In the genomic region with DNA sequence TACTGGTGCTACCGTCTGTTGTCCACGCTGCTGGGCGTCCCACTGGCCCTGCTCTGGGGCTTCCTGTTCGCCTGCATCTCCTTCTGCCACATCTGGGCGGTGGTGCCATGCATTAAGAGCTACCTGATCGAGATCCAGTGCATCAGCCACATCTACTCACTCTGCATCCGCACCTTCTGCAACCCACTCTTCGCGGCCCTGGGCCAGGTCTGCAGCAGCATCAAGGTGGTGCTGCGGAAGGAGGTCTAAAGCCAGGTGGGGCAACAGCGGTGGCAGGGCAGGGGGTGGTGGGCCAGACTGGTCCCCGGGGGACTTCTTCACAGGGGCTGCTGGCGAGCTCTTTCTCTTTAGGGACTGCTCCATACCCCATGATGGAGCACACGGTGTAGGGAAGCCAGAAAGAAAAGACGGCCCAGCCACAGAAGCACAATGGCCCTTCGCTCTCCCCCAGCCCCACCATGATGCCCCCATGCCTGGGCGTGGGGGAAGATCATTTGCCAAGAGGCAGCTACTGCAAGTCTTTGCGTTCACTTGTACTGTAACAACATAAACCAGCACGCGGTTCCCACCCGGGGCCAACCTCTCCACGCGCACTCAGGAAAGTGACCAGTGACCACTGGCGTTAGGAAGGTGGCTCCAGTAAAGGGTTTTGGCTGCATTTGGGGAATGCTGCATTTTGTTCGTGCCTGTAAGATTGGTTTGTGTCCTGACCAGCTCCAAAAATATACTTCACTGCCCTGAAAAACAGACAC, we compare ENCODE assay signal across 32 cellular contexts. TPM values are rescaled to one million over a fixed set of nuclear protein-coding genes. Genes with fewer than 3 reads are reported as not detected.
"Had no signal": no experiment of that assay in that cellular context is flagged by ENCODE, and none has a peak within 500 bp of the region (broad histone marks: within the 10 kb centered on the region; RNA-seq: fewer than 3 reads in every experiment).

No MANE protein-coding gene starts in this region.

- H2AFZ ChIP-seq: neural progenitor cell had no signal

- DNase-seq: dermis blood vessel endothelial cell; effector memory CD4-positive, alpha-beta T cell; esophagus squamous epithelium; foreskin melanocyte; glutamatergic neuron; heart right ventricle; hippocampal formation; left cardiac atrium; left ventricle myocardium inferior; lower lobe of right lung; nucleus accumbens; stimulated activated CD4-positive, alpha-beta T cell treated with anti-CD3 and anti-CD28 coated beads, Interleukin-12 subunit alpha, Interleukin-12 subunit beta, amount 100 ng/mL, for 4 hours; stimulated activated CD4-positive, alpha-beta T cell treated with anti-CD3 and anti-CD28 coated beads, Interleukin-1b, Interleukin-23, amount 100 ng/mL, for 48 hours; stimulated activated CD4-positive, alpha-beta T cell treated with anti-CD3 and anti-CD28 coated beads, Interleukin-4, amount 100 ng/mL, for 1 hour; stimulated activated CD8-positive, alpha-beta memory T cell treated with anti-CD3 and anti-CD28 coated beads, Interleukin-4, amount 100 ng/mL, for 48 hours; stimulated activated naive CD4-positive, alpha-beta T cell; substantia nigra; testis had no signal

- H3K36me3 ChIP-seq: esophagus squamous epithelium, left ventricle myocardium inferior, lower lobe of right lung, neural progenitor cell, prostate gland, tibial artery had no signal

- H3K9ac ChIP-seq: neural progenitor cell had no signal

- H3K9me3 Mint-ChIP-seq: nephron, neural progenitor cell, type B pancreatic cell had no signal

- H3K27ac Mint-ChIP-seq: nephron, type B pancreatic cell had no signal

- H3K27ac ChIP-seq: coronary artery, esophagus squamous epithelium, heart right ventricle, left ventricle myocardium inferior, lower lobe of right lung, neural progenitor cell, prostate gland, right atrium auricular region, testis, tibial artery had no signal

- H3K36me3 Mint-ChIP-seq: type B pancreatic cell had no signal

- H3K27me3 Mint-ChIP-seq: type B pancreatic cell had no signal

- H3K4me3 ChIP-seq: coronary artery, esophagus squamous epithelium, heart right ventricle, left ventricle myocardium inferior, lower lobe of right lung, neural progenitor cell, prostate gland, right atrium auricular region, smooth muscle cell, testis, tibial artery had no signal

- H3K4me1 ChIP-seq: lower lobe of right lung, prostate gland had no signal

- H3K4me2 ChIP-seq: neural progenitor cell, smooth muscle cell had no signal

- H3K27me3 ChIP-seq: heart right ventricle, neural progenitor cell, right atrium auricular region, testis, tibial artery had no signal

- H3K9me3 ChIP-seq: esophagus squamous epithelium, heart right ventricle, left ventricle myocardium inferior, lower lobe of right lung, prostate gland, right atrium auricular region, testis, tibial artery had no signal

- ATAC-seq: left cardiac atrium, lower lobe of right lung, sciatic nerve had no signal

- H3K4me3 Mint-ChIP-seq: nephron, type B pancreatic cell had no signal

RNA-seq across cellular contexts. Expression of a gene that starts 12.2 kb away (rescaled TPM):
- total RNA-seq: dermis blood vessel endothelial cell, endothelial cell of umbilical vein, epithelial cell of proximal tubule, esophagus squamous epithelium, kidney epithelial cell, lower lobe of right lung, mononuclear cell, osteocyte, sciatic nerve, smooth muscle cell, testis had no signal
- polyA plus RNA-seq: endothelial cell of umbilical vein, smooth muscle cell had no signal
